Comparison of ENCODE assay signal across 32 cellular contexts in genomic region chrX:34053931-34054330, GRCh38.
"Had no signal": no experiment of that assay in that cellular context is flagged by ENCODE, and none has a peak within 500 bp of the region (broad histone marks: within the 10 kb centered on the region; RNA-seq: fewer than 3 reads in every experiment).

No MANE protein-coding gene starts in this region.

- H3K9ac ChIP-seq: SK-N-SH had no signal

- H3K9me3 Mint-ChIP-seq: activated CD4-positive, alpha-beta T cell treated with anti-CD3 and anti-CD28 coated beads, Interleukin-2, amount 10 ng/mL, durations not matched to agents 24 days and 14 days; activated naive CD4-positive, alpha-beta T cell treated with anti-CD3 and anti-CD28 coated beads, Interleukin-2, amount 50 U/mL, for 24 hours; activated naive CD8-positive, alpha-beta T cell treated with anti-CD3 and anti-CD28 coated beads, Interleukin-2, amount 10 ng/mL, durations not matched to agents 7 days and 5 days; activated T-cell treated with anti-CD3 and anti-CD28 coated beads, Interleukin-2, amount 50 U/mL, for 72 hours; T-helper 2 cell treated with Interferon-gamma antibody and Interleukin-4, amounts not matched to agents 5 μg/mL and 100 μg/mL, for 36 hours had no signal

- H3K27me3 Mint-ChIP-seq: activated CD4-positive, alpha-beta T cell treated with anti-CD3 and anti-CD28 coated beads, Interleukin-2, amount 10 ng/mL, durations not matched to agents 24 days and 14 days; activated CD8-positive, alpha-beta T cell treated with anti-CD3 and anti-CD28 coated beads for 36 hours; activated naive CD4-positive, alpha-beta T cell treated with anti-CD3 and anti-CD28 coated beads, Interleukin-2, amount 50 U/mL, for 24 hours; activated naive CD8-positive, alpha-beta T cell treated with anti-CD3 and anti-CD28 coated beads, Interleukin-2, amount 10 ng/mL, durations not matched to agents 7 days and 5 days had no signal

- ATAC-seq: activated CD8-positive, alpha-beta T cell treated with anti-CD3 and anti-CD28 coated beads for 36 hours; activated T-cell treated with anti-CD3 and anti-CD28 coated beads, Interleukin-2, amount 50 U/mL, for 72 hours; PC-3 had no signal

- DNase-seq: activated CD4-positive, alpha-beta T cell treated with anti-CD3 and anti-CD28 coated beads, Interleukin-2, amount 10 ng/mL, durations not matched to agents 24 days and 14 days; activated CD4-positive, alpha-beta T cell treated with anti-CD3 and anti-CD28 coated beads, Interleukin-2, amount 50 U/mL, for 4 hours; activated CD8-positive, alpha-beta T cell treated with anti-CD3 and anti-CD28 coated beads for 36 hours; activated gamma-delta T cell; activated naive CD4-positive, alpha-beta T cell treated with Interleukin-2 at 50 U/mL for 16 hours; activated naive CD8-positive, alpha-beta T cell treated with anti-CD3 and anti-CD28 coated beads, Interleukin-2, amount 10 ng/mL, durations not matched to agents 7 days and 5 days; activated T-cell treated with anti-CD3 and anti-CD28 coated beads, Interleukin-2, amount 50 U/mL, for 1 hour; activated T-cell treated with anti-CD3 and anti-CD28 coated beads, Interleukin-2, amount 50 U/mL, for 72 hours; amygdala; MM.1S; MV-4-11; NCI-H1092; NCI-H1436 treated with DMSO at 0.1 percent for 48 hours; NCI-H187; NCI-H2029 treated with DMSO at 0.1 percent for 48 hours; NCI-H2107; NCI-H2171; NCI-H510A; NCI-H748 treated with DMSO at 0.1 percent for 48 hours; NK-92 treated with Interleukin-12 subunit alpha and Interleukin-12 subunit beta, amount 100 ng/mL, for 24 hours; PC-3; Peyer's patch; RPMI8226; SHP77 treated with DMSO at 0.1 percent for 48 hours; SK-N-SH had no signal

- H3K36me3 Mint-ChIP-seq: activated naive CD4-positive, alpha-beta T cell treated with anti-CD3 and anti-CD28 coated beads, Interleukin-2, amount 50 U/mL, for 24 hours; activated naive CD8-positive, alpha-beta T cell treated with anti-CD3 and anti-CD28 coated beads, Interleukin-2, amount 10 ng/mL, durations not matched to agents 7 days and 5 days had no signal

- H3K27ac Mint-ChIP-seq: activated CD4-positive, alpha-beta T cell treated with anti-CD3 and anti-CD28 coated beads, Interleukin-2, amount 10 ng/mL, durations not matched to agents 24 days and 14 days; activated CD8-positive, alpha-beta T cell treated with anti-CD3 and anti-CD28 coated beads for 36 hours; activated naive CD4-positive, alpha-beta T cell treated with anti-CD3 and anti-CD28 coated beads, Interleukin-2, amount 50 U/mL, for 24 hours; activated naive CD8-positive, alpha-beta T cell treated with anti-CD3 and anti-CD28 coated beads, Interleukin-2, amount 10 ng/mL, durations not matched to agents 7 days and 5 days; activated T-cell treated with anti-CD3 and anti-CD28 coated beads, Interleukin-2, amount 50 U/mL, for 72 hours; activated T-helper 2 cell treated with anti-CD3 and anti-CD28 coated beads, Interferon-gamma antibody, Interleukin-2, Interleukin-4, amounts not matched to agents 10 μg/mL and 5 μg/mL and 100 μg/mL, durations not matched to agents 14 hours and 24 hours and 36 hours; T-helper 1 cell treated with Interleukin-12 subunit alpha and Interleukin-12 subunit beta and Interleukin-4 antibody, amounts not matched to agents 30 μg/mL and 1 μg/mL, for 36 hours; T-helper 2 cell treated with Interferon-gamma antibody and Interleukin-4, amounts not matched to agents 5 μg/mL and 100 μg/mL, for 36 hours had no signal

- H3K4me3 ChIP-seq: ascending aorta, cardiac muscle cell, Peyer's patch, SJSA1 had no signal

- H3K27ac ChIP-seq: ascending aorta, cardiac muscle cell, Peyer's patch, SJSA1 had no signal

- H3K27me3 ChIP-seq: ascending aorta, cardiac muscle cell, Peyer's patch, SJSA1 had no signal

- H3K9me2 ChIP-seq: SK-N-SH had no signal

- H3K4me3 Mint-ChIP-seq: activated CD4-positive, alpha-beta T cell treated with anti-CD3 and anti-CD28 coated beads, Interleukin-2, amount 10 ng/mL, durations not matched to agents 24 days and 14 days; activated CD8-positive, alpha-beta T cell treated with anti-CD3 and anti-CD28 coated beads for 36 hours; activated naive CD4-positive, alpha-beta T cell treated with anti-CD3 and anti-CD28 coated beads, Interleukin-2, amount 50 U/mL, for 24 hours; activated naive CD8-positive, alpha-beta T cell treated with anti-CD3 and anti-CD28 coated beads, Interleukin-2, amount 10 ng/mL, durations not matched to agents 7 days and 5 days; activated T-cell treated with anti-CD3 and anti-CD28 coated beads, Interleukin-2, amount 50 U/mL, for 72 hours; T-helper 1 cell treated with Interleukin-12 subunit alpha and Interleukin-12 subunit beta and Interleukin-4 antibody, amounts not matched to agents 30 μg/mL and 1 μg/mL, for 36 hours; T-helper 2 cell treated with Interferon-gamma antibody and Interleukin-4, amounts not matched to agents 5 μg/mL and 100 μg/mL, for 36 hours had no signal

- H3K4me2 ChIP-seq: SK-N-SH had no signal

- H3K36me3 ChIP-seq: ascending aorta, cardiac muscle cell, Peyer's patch, SJSA1 had no signal

- H3K9me3 ChIP-seq: ascending aorta, Peyer's patch, SJSA1, SK-N-SH had no signal

- H3K4me1 ChIP-seq: ascending aorta, Peyer's patch, SJSA1 had no signal

- H3K4me1 Mint-ChIP-seq: activated CD4-positive, alpha-beta T cell treated with anti-CD3 and anti-CD28 coated beads, Interleukin-2, amount 10 ng/mL, durations not matched to agents 24 days and 14 days; activated naive CD4-positive, alpha-beta T cell treated with anti-CD3 and anti-CD28 coated beads, Interleukin-2, amount 50 U/mL, for 24 hours; activated naive CD8-positive, alpha-beta T cell treated with anti-CD3 and anti-CD28 coated beads, Interleukin-2, amount 10 ng/mL, durations not matched to agents 7 days and 5 days had no signal
